ENCODE assay signal across 8 cellular contexts in the genomic region with DNA sequence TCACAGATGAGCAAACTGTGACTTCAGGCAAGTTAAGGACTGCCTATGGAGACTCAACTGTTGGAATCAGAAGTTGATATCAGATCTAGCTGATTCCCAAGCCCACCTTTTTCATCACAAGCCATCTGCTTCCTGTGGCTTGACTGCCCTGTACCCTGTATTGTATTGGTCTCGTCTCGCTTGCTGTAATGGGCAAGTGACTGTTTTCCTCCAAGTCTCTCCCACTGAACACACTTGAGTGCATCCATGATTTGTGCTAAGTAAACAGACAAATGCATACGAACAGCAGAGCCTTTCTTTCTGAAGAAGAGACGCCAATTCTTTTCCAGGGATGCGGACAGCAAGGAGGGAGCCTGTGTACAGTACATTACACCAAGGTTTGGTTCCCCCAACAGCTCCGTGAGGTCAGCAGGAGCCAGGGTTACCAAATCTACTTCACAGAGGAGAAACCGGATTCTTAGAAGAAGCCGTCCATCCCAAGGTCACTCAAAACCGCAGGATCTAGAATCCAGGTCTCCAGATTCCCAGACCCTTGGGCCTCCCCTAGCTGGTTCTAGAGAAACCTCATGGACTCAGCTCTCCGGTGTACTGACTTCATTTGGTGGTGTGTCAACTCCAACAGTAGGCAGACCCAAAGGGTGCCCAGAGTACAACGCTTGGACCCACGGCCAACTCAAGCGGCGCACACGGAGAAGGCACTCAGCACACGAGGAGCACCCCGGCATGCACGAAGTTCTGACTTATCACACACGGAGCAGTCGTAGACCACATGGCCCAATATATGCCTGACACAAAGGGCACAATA. TPM values are rescaled to one million over a fixed set of nuclear protein-coding genes. Genes with fewer than 3 reads are reported as not detected.
A peak's percentile ranks its signal among the peaks of the same experiment; 100 is the strongest.
DNase-seq lines count a peak whose midpoint lies in the region; ATAC-seq and TF ChIP-seq lines count a peak whose summit lies in the region.

No MANE protein-coding gene starts in this region.

- H3K27me3 Mint-ChIP-seq in activated naive CD4-positive, alpha-beta T cell treated with anti-CD3 and anti-CD28 coated beads for 36 hours (ENCODE audit: low read depth), result no peaks in the 10 kb centered on the region
- H3K27me3 Mint-ChIP-seq in progenitor cell of endocrine pancreas, result no peaks in the 10 kb centered on the region

- H3K27me3 ChIP-seq in Karpas-422 (ENCODE audit: low read length), result no peaks in the 10 kb centered on the region

- no peaks in the 10 kb centered on the region for H3K9me2 ChIP-seq in Karpas-422 (replicated peaks; ENCODE audit: insufficient read depth, low read length)

- H3K27ac Mint-ChIP-seq in activated naive CD4-positive, alpha-beta T cell treated with anti-CD3 and anti-CD28 coated beads for 36 hours, result peak overlapping the region; percentile 69
- peak overlapping the region; percentile 88 for H3K27ac Mint-ChIP-seq in progenitor cell of endocrine pancreas

- no peaks in the 10 kb centered on the region for H3K9me3 ChIP-seq in Karpas-422 (ENCODE audit: low read length)

- H3K36me3 Mint-ChIP-seq in activated naive CD4-positive, alpha-beta T cell treated with anti-CD3 and anti-CD28 coated beads for 36 hours (ENCODE audit: low read depth), result peaks cover 48% of the 10 kb centered on the region
- H3K36me3 Mint-ChIP-seq in progenitor cell of endocrine pancreas (ENCODE audit: insufficient read depth), result peaks cover 13% of the 10 kb centered on the region

- CTCF ChIA-PET in activated naive CD4-positive, alpha-beta T cell treated with anti-CD3 and anti-CD28 coated beads for 36 hours (lab: Charles Lee), result interaction anchor here (0.6 to 1.0 kb wide), 2 partner anchors 20 to 159 kb away, joined by 3 read pairs; no protein-coding TSS in a partner anchor

- peak overlapping the region; percentile 84 for H3K4me2 ChIP-seq in Karpas-422 (ENCODE audit: low read depth, low read length, poor library complexity, severe bottlenecking)

- in situ Hi-C loops in ACHN (cut with HindIII; ENCODE audit: low pct_ligation_motif_present, low pct_unique_long_range_greater_than_20kb, low sequenced_read_pairs), result no loop called here
- in situ Hi-C loops in GM13977 (cut with MboI; ENCODE audit: low pct_unique_long_range_greater_than_20kb, low sequenced_read_pairs, unreplicated experiment), result no loop called here

- H3K27ac ChIP-seq in Karpas-422 (ENCODE audit: low read length), result peak overlapping the region; percentile 42; the same call in 1 of the 2 replicates

- peaks cover 30% of the 10 kb centered on the region for H3K4me1 ChIP-seq in Karpas-422 (ENCODE audit: low read length)

- peak; percentile 9 for ATAC-seq in Right ventricle myocardium superior (ENCODE audit: poor library complexity)

- intact Hi-C loops in activated naive CD4-positive, alpha-beta T cell treated with anti-CD3 and anti-CD28 coated beads for 36 hours (cut with micrococcal nuclease), result loop anchor here (5.0 kb wide), 1 partner anchor 1921 kb away; no protein-coding TSS in a partner anchor
- intact Hi-C loops in Right ventricle myocardium superior (cut with DNase I), result no loop called here

- peak overlapping the region; percentile 93 for H3K9ac ChIP-seq in Karpas-422 (ENCODE audit: low read length)

- H4K20me1 ChIP-seq in Karpas-422 (ENCODE audit: insufficient read depth, low read depth, low read length), result peaks cover 5% of the 10 kb centered on the region; the same call in 1 of the 2 replicates

- no peak for TF ChIP-seq CTCF in GM13977 (IDR thresholded peaks at IDR 0.05; ENCODE audit: extremely low read depth, insufficient read depth, missing control alignments)
- TF ChIP-seq CTCF in progenitor cell of endocrine pancreas (IDR thresholded peaks at IDR 0.05; ENCODE audit: unreplicated experiment), result no peak

- H3K4me3 ChIP-seq in Karpas-422 (ENCODE audit: low read length), result peak overlapping the region; percentile 86

- no peaks in the 10 kb centered on the region for H3K9me3 Mint-ChIP-seq in activated naive CD4-positive, alpha-beta T cell treated with anti-CD3 and anti-CD28 coated beads for 36 hours
- H3K9me3 Mint-ChIP-seq in progenitor cell of endocrine pancreas (ENCODE audit: low read depth), result no peaks in the 10 kb centered on the region

- peaks cover 48% of the 10 kb centered on the region for H3K4me1 Mint-ChIP-seq in activated naive CD4-positive, alpha-beta T cell treated with anti-CD3 and anti-CD28 coated beads for 36 hours (ENCODE audit: low read depth)
- peaks cover 21% of the 10 kb centered on the region for H3K4me1 Mint-ChIP-seq in progenitor cell of endocrine pancreas (ENCODE audit: low read depth)

- peaks cover 77% of the 10 kb centered on the region for H3K79me2 ChIP-seq in Karpas-422 (ENCODE audit: low read length)

- H3K36me3 ChIP-seq in Karpas-422 (ENCODE audit: insufficient read depth, low read length), result peaks cover 53% of the 10 kb centered on the region; the same call in 1 of the 2 replicates

- peak overlapping the region; percentile 59; the same call in 1 of the 2 replicates for H2AFZ ChIP-seq in Karpas-422 (ENCODE audit: low read length)

- DNase-seq in ACHN, result peak; percentile 19
- DNase-seq in GM13977 (ENCODE audit: low spot score), result peak; percentile 35
- DNase-seq in Karpas-422, result peak; percentile 61
- DNase-seq in activated naive CD4-positive, alpha-beta T cell treated with anti-CD3 and anti-CD28 coated beads for 36 hours, result peak; percentile 32
- DNase-seq in Right ventricle myocardium superior, result no peak
- DNase-seq in progenitor cell of endocrine pancreas (ENCODE audit: low spot score, unreplicated experiment), result no peak
- no peak for DNase-seq in 8988T
- no peak for DNase-seq in iPS-NIHi7 (ENCODE audit: extremely low spot score)

- H3K4me3 Mint-ChIP-seq in activated naive CD4-positive, alpha-beta T cell treated with anti-CD3 and anti-CD28 coated beads for 36 hours, result peak overlapping the region; percentile 90
- H3K4me3 Mint-ChIP-seq in progenitor cell of endocrine pancreas (ENCODE audit: low read depth), result peak overlapping the region; percentile 91

RNA-seq across cellular contexts. Expression of a gene that starts 1.2 kb away (rescaled TPM):
- 55.6 and 111 TPM in 2 replicates for total RNA-seq in Karpas-422 (2014; rRNA removed; shearing (Covaris generic); ENCODE audit: low replicate concordance)
- total RNA-seq in activated naive CD4-positive, alpha-beta T cell treated with anti-CD3 and anti-CD28 coated beads for 36 hours, result 10 to 100 TPM; 38.1 to 40.5 TPM
- 131 TPM for total RNA-seq in Right ventricle myocardium superior
- 67.7 and 71.5 TPM in 2 replicates for total RNA-seq in progenitor cell of endocrine pancreas

RNA-seq across cellular contexts. Expression of a gene that starts 1.5 kb away (rescaled TPM):
- 53.4 and 57.1 TPM in 2 replicates for total RNA-seq in Karpas-422 (2014; rRNA removed; shearing (Covaris generic); ENCODE audit: low replicate concordance)
- total RNA-seq in activated naive CD4-positive, alpha-beta T cell treated with anti-CD3 and anti-CD28 coated beads for 36 hours, result 100 to 1,000 TPM; 151 to 162 TPM
- total RNA-seq in Right ventricle myocardium superior, result 45.8 TPM
- 43.3 and 48.9 TPM in 2 replicates for total RNA-seq in progenitor cell of endocrine pancreas

RNA-seq across cellular contexts. Expression of a gene that starts 23.4 kb away (rescaled TPM):
- total RNA-seq in Karpas-422 (2014; rRNA removed; shearing (Covaris generic); ENCODE audit: low replicate concordance), result not detected in 2 replicates
- not detected for total RNA-seq in activated naive CD4-positive, alpha-beta T cell treated with anti-CD3 and anti-CD28 coated beads for 36 hours
- total RNA-seq in Right ventricle myocardium superior, result not detected
- total RNA-seq in progenitor cell of endocrine pancreas, result 0.91 TPM in 1 of 2 replicates, not detected in the other

RNA-seq across cellular contexts. Expression of a gene that starts 27.0 kb away (rescaled TPM):
- total RNA-seq in Karpas-422 (2014; rRNA removed; shearing (Covaris generic); ENCODE audit: low replicate concordance), result 30.7 and 51.4 TPM in 2 replicates
- 10 to 100 TPM; 32.4 to 32.6 TPM for total RNA-seq in activated naive CD4-positive, alpha-beta T cell treated with anti-CD3 and anti-CD28 coated beads for 36 hours
- total RNA-seq in Right ventricle myocardium superior, result 26.2 TPM
- total RNA-seq in progenitor cell of endocrine pancreas, result 29.4 and 32.0 TPM in 2 replicates

Comparison
In these comparisons a context has a peak if more than half of its experiments do, and no peak if none do; other contexts are left out.
1. DNase-seq: peak in ACHN (single experiment), GM13977 (single experiment), Karpas-422 (single experiment) and activated naive CD4-positive, alpha-beta T cell treated with anti-CD3 and anti-CD28 coated beads for 36 hours (single experiment); none in Right ventricle myocardium superior (single experiment), progenitor cell of endocrine pancreas (single experiment), 8988T (single experiment) and iPS-NIHi7 (single experiment).